8 cellular contexts compared by ENCODE assay signal in genomic region chr1:234607091-234608025, GRCh38. TPM values are rescaled to one million over a fixed set of nuclear protein-coding genes. Genes with fewer than 3 reads are reported as not detected.
A peak's percentile ranks its signal among the peaks of the same experiment; 100 is the strongest.
DNase-seq lines count a peak whose midpoint lies in the region; ATAC-seq and TF ChIP-seq lines count a peak whose summit lies in the region.

No MANE protein-coding gene starts in this region.

- peaks cover 68% of the 10 kb centered on the region for H3K4me1 Mint-ChIP-seq in activated B cell treated with CpG ODN at 0.5 μM for 24 hours
- H3K4me1 Mint-ChIP-seq in natural killer cell treated with Interleukin-12 subunit alpha and Interleukin-12 subunit beta and Interleukin-15 and Interleukin-18, amount 100 ng/mL, for 72 hours (ENCODE audit: low read depth in 2 of 2): peaks cover 51 to 70% of the 10 kb centered on the region in 2 donors

- no peak for ATAC-seq in activated B cell treated with CpG ODN at 0.5 μM for 24 hours (ENCODE audit: low read depth)
- ATAC-seq in natural killer cell treated with Interleukin-12 subunit alpha and Interleukin-12 subunit beta and Interleukin-15 and Interleukin-18, amount 100 ng/mL, for 72 hours: no peak

- intact Hi-C loops in activated B cell treated with CpG ODN at 0.5 μM for 24 hours (cut with micrococcal nuclease): loop anchor here (1.0 to 10.0 kb wide), 5 partner anchors 8 to 1537 kb away; partner anchors contain the start of genes B3GALNT2, COA6 and GPR137B

- H3K27ac Mint-ChIP-seq in activated B cell treated with CpG ODN at 0.5 μM for 24 hours: peak overlapping the region; percentile 97
- H3K27ac Mint-ChIP-seq in natural killer cell treated with Interleukin-12 subunit alpha and Interleukin-12 subunit beta and Interleukin-15 and Interleukin-18, amount 100 ng/mL, for 72 hours: peak overlapping the region; percentile 95 to 96

- POLR2A ChIA-PET in activated B cell treated with CpG ODN at 0.5 μM for 24 hours (lab: Charles Lee): interaction anchor here (1.1 to 9.2 kb wide), 6 partner anchors 124 to 473 kb away, joined by 3 to 142 read pairs (median 28); no protein-coding TSS in a partner anchor

- peak; percentile 46 for DNase-seq in NCI-H1436 (lab: John Stamatoyannopoulos, UW)
- no peak for DNase-seq in NCI-H1436 treated with DMSO at 0.1 percent for 48 hours (lab: John Stamatoyannopoulos, UW)
- peak; percentile 56 to 61 for DNase-seq in NCI-H1930 (lab: John Stamatoyannopoulos, UW)
- peak; percentile 32 for DNase-seq in activated B cell treated with CpG ODN at 0.5 μM for 24 hours
- no peak for DNase-seq in epithelial cell of proximal tubule (ENCODE audit: low read depth)
- DNase-seq in natural killer cell treated with Interleukin-12 subunit alpha and Interleukin-12 subunit beta and Interleukin-15 and Interleukin-18, amount 100 ng/mL, for 72 hours (ENCODE audit: low spot score): no peak
- DNase-seq in HPDE6-E6E7 (ENCODE audit: extremely low spot score): no peak
- DNase-seq in iPS-NIHi7 (ENCODE audit: extremely low spot score): no peak

- no peaks in the 10 kb centered on the region for H3K9me3 Mint-ChIP-seq in activated B cell treated with CpG ODN at 0.5 μM for 24 hours
- H3K9me3 Mint-ChIP-seq in natural killer cell treated with Interleukin-12 subunit alpha and Interleukin-12 subunit beta and Interleukin-15 and Interleukin-18, amount 100 ng/mL, for 72 hours: no peaks in the 10 kb centered on the region

- H3K4me3 Mint-ChIP-seq in activated B cell treated with CpG ODN at 0.5 μM for 24 hours: peak overlapping the region; percentile 90
- H3K4me3 Mint-ChIP-seq in natural killer cell treated with Interleukin-12 subunit alpha and Interleukin-12 subunit beta and Interleukin-15 and Interleukin-18, amount 100 ng/mL, for 72 hours: peak overlapping the region; percentile 88

- H3K27me3 Mint-ChIP-seq in activated B cell treated with CpG ODN at 0.5 μM for 24 hours: no peaks in the 10 kb centered on the region
- no peaks in the 10 kb centered on the region for H3K27me3 Mint-ChIP-seq in natural killer cell treated with Interleukin-12 subunit alpha and Interleukin-12 subunit beta and Interleukin-15 and Interleukin-18, amount 100 ng/mL, for 72 hours

- TF ChIP-seq CTCF in activated B cell treated with CpG ODN at 0.5 μM for 24 hours (IDR thresholded peaks at IDR 0.05): no peak
- TF ChIP-seq CTCF in epithelial cell of proximal tubule (conservative IDR thresholded peaks at IDR 0.05; ENCODE audit: low read depth, low read length): peak; percentile 35

- CTCF ChIA-PET in activated B cell treated with CpG ODN at 0.5 μM for 24 hours (lab: Charles Lee): interaction anchor here (2.9 kb wide), 1 partner anchor 108 kb away, joined by 9 read pairs; no protein-coding TSS in a partner anchor

- peaks cover 52% of the 10 kb centered on the region for H3K36me3 Mint-ChIP-seq in activated B cell treated with CpG ODN at 0.5 μM for 24 hours (ENCODE audit: low read depth)
- H3K36me3 Mint-ChIP-seq in natural killer cell treated with Interleukin-12 subunit alpha and Interleukin-12 subunit beta and Interleukin-15 and Interleukin-18, amount 100 ng/mL, for 72 hours: peaks cover 54% of the 10 kb centered on the region

- peak overlapping the region; percentile 80 for H3K4me3 ChIP-seq in epithelial cell of proximal tubule (ENCODE audit: low read depth, low read length)

RNA-seq across cellular contexts. Expression of gene IRF2BP2, which starts 2.6 kb away (rescaled TPM):
- total RNA-seq in activated B cell treated with CpG ODN at 0.5 μM for 24 hours (117 and 121 TPM in 2 replicates), epithelial cell of proximal tubule (45.6 and 70.5 TPM in 2 replicates)
- 100 to 1,000 TPM; 131 to 243 TPM for total RNA-seq in natural killer cell treated with Interleukin-12 subunit alpha and Interleukin-12 subunit beta and Interleukin-15 and Interleukin-18, amount 100 ng/mL, for 72 hours

Comparison
In these comparisons a context has a peak if more than half of its experiments do, and no peak if none do; other contexts are left out.
1. DNase-seq: peak in NCI-H1436 (single experiment), NCI-H1930 (2 of 2) and activated B cell treated with CpG ODN at 0.5 μM for 24 hours (single experiment); none in NCI-H1436 treated with DMSO at 0.1 percent for 48 hours (single experiment), epithelial cell of proximal tubule (single experiment), natural killer cell treated with Interleukin-12 subunit alpha and Interleukin-12 subunit beta and Interleukin-15 and Interleukin-18, amount 100 ng/mL, for 72 hours (single experiment), HPDE6-E6E7 (single experiment) and iPS-NIHi7 (single experiment).